1 cellular context compared by ENCODE assay signal in genomic region chr16:4461250-4462085, GRCh38.
TF ChIP-seq lines count a peak whose summit lies in the region.

No MANE protein-coding gene starts in this region.

TF ChIP-seq in H1, 55 proteins besides CTCF, POLR2A, EP300 and RAD21:
- TF ChIP-seq CBX5 (IDR thresholded peaks at IDR 0.05; ENCODE audit: low read depth, low read length) (no peak), SIRT6 (IDR thresholded peaks at IDR 0.05; ENCODE audit: low read length) (no peak), JUN (IDR thresholded peaks at IDR 0.05; ENCODE audit: low read depth, low read length) (no peak), KDM4A (IDR thresholded peaks at IDR 0.05; ENCODE audit: low read depth, low read length, severe bottlenecking) (no peak), SIX5 (IDR thresholded peaks at IDR 0.05; ENCODE audit: low read depth, low read length) (peak; percentile 56), RNF2 (IDR thresholded peaks at IDR 0.05; ENCODE audit: borderline replicate concordance, low read depth, low read length, missing control alignments, poor library complexity, severe bottlenecking) (no peak), NRF1 (IDR thresholded peaks at IDR 0.05; ENCODE audit: low read depth, low read length) (no peak), EZH2 (IDR thresholded peaks at IDR 0.05; ENCODE audit: low read depth, low read length, severe bottlenecking) (no peak), CHD7 (IDR thresholded peaks at IDR 0.05; ENCODE audit: insufficient replicate concordance, low read length) (no peak), GABPA (IDR thresholded peaks at IDR 0.05; ENCODE audit: borderline replicate concordance, insufficient read depth, low read length) (no peak), PHF8 (conservative IDR thresholded peaks at IDR 0.05; ENCODE audit: low read depth, low read length) (no peak), TAF7 (optimal IDR thresholded peaks at IDR 0.05; ENCODE audit: borderline replicate concordance, low read depth, low read length) (no peak), CHD1 (IDR thresholded peaks at IDR 0.05; ENCODE audit: low read depth, low read length) (peak; percentile 92), MAX (IDR thresholded peaks at IDR 0.05) (0 out of 2 replicates have a peak, but pooled peaks have one; percentile 9), BCL11A (IDR thresholded peaks at IDR 0.05; ENCODE audit: low read depth in 2 of 2, low read length in 2 of 2) (no peak), JUND (IDR thresholded peaks at IDR 0.05; ENCODE audit: low read length) (peak; percentile 94), ATF3 (IDR thresholded peaks at IDR 0.05; ENCODE audit: insufficient read depth, low read depth, low read length) (no peak), RBBP5 (IDR thresholded peaks at IDR 0.05; ENCODE audit: borderline replicate concordance, low read depth, low read length) (no peak), TCF12 (IDR thresholded peaks at IDR 0.05; ENCODE audit: low read depth, low read length) (no peak), MAFK (IDR thresholded peaks at IDR 0.05; ENCODE audit: low read depth, low read length) (no peak), BRCA1 (IDR thresholded peaks at IDR 0.05; ENCODE audit: low read depth, low read length) (no peak; the same call in 1 of the 2 replicates), ZNF274 (IDR thresholded peaks at IDR 0.05; ENCODE audit: borderline replicate concordance, extremely low read depth, low read length) (no peak), RFX5 (IDR thresholded peaks at IDR 0.05; ENCODE audit: borderline replicate concordance, low read depth, low read length) (no peak), CBX8 (IDR thresholded peaks at IDR 0.05; ENCODE audit: borderline replicate concordance, low read depth, low read length) (no peak), CHD2 (IDR thresholded peaks at IDR 0.05; ENCODE audit: low read length) (no peak), TAF1 (IDR thresholded peaks at IDR 0.05; ENCODE audit: low read depth, low read length) (no peak), POLR2AphosphoS5 (IDR thresholded peaks at IDR 0.05; ENCODE audit: low read depth, low read length) (peak; percentile 58; the same call in 1 of the 2 replicates), SAP30 (IDR thresholded peaks at IDR 0.05; ENCODE audit: insufficient read depth, insufficient replicate concordance, low read length) (no peak), SIN3A (conservative IDR thresholded peaks at IDR 0.05 in 1 of 2, IDR thresholded peaks at IDR 0.05 in 1 of 2; ENCODE audit: low read depth in 1 of 2, low read length in 2 of 2) (no peak), HDAC6 (IDR thresholded peaks at IDR 0.05; ENCODE audit: low read depth, low read length) (no peak)
